8 cellular contexts compared by ENCODE assay signal in genomic region chr2:144320491-144320890, GRCh38.
DNase-seq lines count a peak whose midpoint lies in the region; ATAC-seq and TF ChIP-seq lines count a peak whose summit lies in the region.

No MANE protein-coding gene starts in this region.

- no peaks in the 10 kb centered on the region for H3K9me3 ChIP-seq in CD8-positive, alpha-beta T cell (ENCODE audit: low read length)
- peaks cover 7% of the 10 kb centered on the region; the same call in 1 of the 2 replicates for H3K9me3 ChIP-seq in OCI-LY1 (ENCODE audit: low read length)
- H3K9me3 ChIP-seq in naive thymus-derived CD4-positive, alpha-beta T cell (ENCODE audit: control insufficient read depth in 2 of 3, low read length in 3 of 3), result no peaks in the 10 kb centered on the region

- H3K9me2 ChIP-seq in OCI-LY1 (ENCODE audit: low read depth, low read length), result no peaks in the 10 kb centered on the region

- no peaks in the 10 kb centered on the region for H3K36me3 ChIP-seq in CD8-positive, alpha-beta T cell (ENCODE audit: insufficient read depth, low read length)
- peaks cover 33% of the 10 kb centered on the region for H3K36me3 ChIP-seq in OCI-LY1 (ENCODE audit: insufficient read depth, low read length)
- H3K36me3 ChIP-seq in naive thymus-derived CD4-positive, alpha-beta T cell (ENCODE audit: control insufficient read depth in 2 of 3, insufficient read depth in 3 of 3, low read length in 3 of 3), result no peaks in the 10 kb centered on the region

- no peaks in the 10 kb centered on the region for H3K9me3 Mint-ChIP-seq in CD8-positive, alpha-beta T cell
- peaks cover 0 to 5% (median 0%) of the 10 kb centered on the region in 11 donors for H3K9me3 Mint-ChIP-seq in naive thymus-derived CD4-positive, alpha-beta T cell

- intact Hi-C loops in CD8-positive, alpha-beta T cell (cut with DNase I, micrococcal nuclease), result loop anchor here (1.0 to 10.0 kb wide), 4 partner anchors 12 to 1196 kb away; partner anchors contain the start of gene ARHGAP15 (in 2 of the 2)
- intact Hi-C loops in naive thymus-derived CD4-positive, alpha-beta T cell (cut with micrococcal nuclease), result loop anchor here (1.0 to 10.0 kb wide), 2 partner anchors 11 to 1094 kb away; no protein-coding TSS in a partner anchor
- intact Hi-C loops in left colon (cut with DNase I, micrococcal nuclease), result no loop called here

- no peaks in the 10 kb centered on the region for H4K20me1 ChIP-seq in OCI-LY1 (ENCODE audit: insufficient read depth, low read length)

- H3K27me3 ChIP-seq in CD8-positive, alpha-beta T cell (ENCODE audit: insufficient read depth, low read length), result no peaks in the 10 kb centered on the region
- no peaks in the 10 kb centered on the region for H3K27me3 ChIP-seq in OCI-LY1 (ENCODE audit: insufficient read depth, low read length)
- no peaks in the 10 kb centered on the region for H3K27me3 ChIP-seq in naive thymus-derived CD4-positive, alpha-beta T cell (ENCODE audit: control insufficient read depth in 2 of 2, insufficient read depth in 2 of 2, low read length in 2 of 2)

- H3K4me2 ChIP-seq in OCI-LY1 (ENCODE audit: low read length), result peak overlapping the region; percentile 36; the same call in 1 of the 2 replicates

- no peak overlapping the region for H3K9ac ChIP-seq in OCI-LY1 (ENCODE audit: low read length)

- CTCF ChIA-PET in CD8-positive, alpha-beta T cell (lab: Charles Lee), result interaction anchor here (1.2 kb wide), 1 partner anchor 199 kb away, joined by 4 read pairs; the partner anchor contains the start of gene ZEB2
- CTCF ChIA-PET in naive thymus-derived CD4-positive, alpha-beta T cell (lab: Charles Lee), result no interaction called here

- ATAC-seq in CD8-positive, alpha-beta T cell, result peak; percentile 53
- peak; percentile 84 for ATAC-seq in naive thymus-derived CD4-positive, alpha-beta T cell
- ATAC-seq in left colon, result no peak

- POLR2A ChIA-PET in CD8-positive, alpha-beta T cell (lab: Charles Lee), result interaction anchor here (1.8 to 2.7 kb wide), 2 partner anchors 10 kb away, joined by 6 to 10 read pairs; no protein-coding TSS in a partner anchor
- POLR2A ChIA-PET in naive thymus-derived CD4-positive, alpha-beta T cell (lab: Charles Lee), result no interaction called here

- H3K27ac Mint-ChIP-seq in CD8-positive, alpha-beta T cell, result peak overlapping the region; percentile 86
- H3K27ac Mint-ChIP-seq in naive thymus-derived CD4-positive, alpha-beta T cell, result peak overlapping the region in 4 of 9 donors; percentile 4 to 66 (median 31)

- no peaks in the 10 kb centered on the region for H3K27me3 Mint-ChIP-seq in CD8-positive, alpha-beta T cell (ENCODE audit: low read depth)
- no peaks in the 10 kb centered on the region for H3K27me3 Mint-ChIP-seq in naive thymus-derived CD4-positive, alpha-beta T cell

- no peak overlapping the region for H3K4me3 ChIP-seq in CD8-positive, alpha-beta T cell (ENCODE audit: low read depth, low read length)
- no peak overlapping the region for H3K4me3 ChIP-seq in OCI-LY1 (ENCODE audit: low read depth, low read length, poor library complexity, severe bottlenecking)
- no peak overlapping the region for H3K4me3 ChIP-seq in naive thymus-derived CD4-positive, alpha-beta T cell (ENCODE audit: low read length)

- TF ChIP-seq CTCF in CD8-positive, alpha-beta T cell (IDR thresholded peaks at IDR 0.05), result no peak
- no peak for TF ChIP-seq CTCF in OCI-LY1 (IDR thresholded peaks at IDR 0.05; ENCODE audit: low read length)

- DNase-seq in CD8-positive, alpha-beta T cell, result peak in 6 of 7 experiments; percentile 41 to 76 (median 66)
- peak; percentile 52 for DNase-seq in activated gamma-delta T cell treated with anti-CD3 and anti-CD28 coated beads, Interleukin-2, amount 50 U/mL, for 16 hours (ENCODE audit: low read depth)
- peak in 5 of 9 donors; percentile 16 to 22 (median 18) for DNase-seq in naive thymus-derived CD4-positive, alpha-beta T cell
- DNase-seq in occipital lobe (lab: John Stamatoyannopoulos, UW) (no peak), NCI-H1436 treated with DMSO at 0.1 percent for 48 hours (lab: John Stamatoyannopoulos, UW) (no peak), left colon (no peak), SK-N-DZ (ENCODE audit: low spot score) (no peak)

- H3K79me2 ChIP-seq in OCI-LY1 (ENCODE audit: insufficient read depth, low read length), result peaks cover 96% of the 10 kb centered on the region

- peaks cover 55% of the 10 kb centered on the region for H3K4me1 Mint-ChIP-seq in CD8-positive, alpha-beta T cell (ENCODE audit: low read depth)
- H3K4me1 Mint-ChIP-seq in naive thymus-derived CD4-positive, alpha-beta T cell, result peaks cover 9 to 42% (median 16%) of the 10 kb centered on the region in 7 donors

- peaks cover 29% of the 10 kb centered on the region for H3K4me1 ChIP-seq in CD8-positive, alpha-beta T cell (ENCODE audit: insufficient read depth, low read length)
- peaks cover 52% of the 10 kb centered on the region for H3K4me1 ChIP-seq in OCI-LY1 (ENCODE audit: insufficient read depth, low read length, severe bottlenecking)
- peaks cover 0 to 32% of the 10 kb centered on the region in 2 donors for H3K4me1 ChIP-seq in naive thymus-derived CD4-positive, alpha-beta T cell (ENCODE audit: control insufficient read depth in 2 of 2, insufficient read depth in 2 of 2, low read length in 2 of 2)

- H3K27ac ChIP-seq in CD8-positive, alpha-beta T cell (ENCODE audit: low read depth, low read length), result no peak overlapping the region
- H3K27ac ChIP-seq in OCI-LY1 (ENCODE audit: low read depth, low read length, poor library complexity, severe bottlenecking), result peak overlapping the region; percentile 25
- H3K27ac ChIP-seq in naive thymus-derived CD4-positive, alpha-beta T cell (ENCODE audit: low read depth, low read length), result no peak overlapping the region

- H3K36me3 Mint-ChIP-seq in CD8-positive, alpha-beta T cell, result peaks cover 1% of the 10 kb centered on the region
- peaks cover 0 to 16% (median 4%) of the 10 kb centered on the region in 5 donors for H3K36me3 Mint-ChIP-seq in naive thymus-derived CD4-positive, alpha-beta T cell

- H2AFZ ChIP-seq in OCI-LY1 (ENCODE audit: low read length), result no peak overlapping the region

- H3K4me3 Mint-ChIP-seq in CD8-positive, alpha-beta T cell, result peak overlapping the region; percentile 27
- peak overlapping the region in 4 of 10 donors; percentile 5 to 29 (median 18) for H3K4me3 Mint-ChIP-seq in naive thymus-derived CD4-positive, alpha-beta T cell

- no peaks in the 10 kb centered on the region for H3F3A ChIP-seq in OCI-LY1 (ENCODE audit: insufficient read depth, low read length)

Comparison
In these comparisons a context has a peak if more than half of its experiments do, and no peak if none do; other contexts are left out.
1. DNase-seq: peak in CD8-positive, alpha-beta T cell (6 of 7), activated gamma-delta T cell treated with anti-CD3 and anti-CD28 coated beads, Interleukin-2, amount 50 U/mL, for 16 hours (single experiment) and naive thymus-derived CD4-positive, alpha-beta T cell (5 of 9); none in occipital lobe (single experiment), NCI-H1436 treated with DMSO at 0.1 percent for 48 hours (single experiment), left colon (0 of 2) and SK-N-DZ (single experiment).
2. intact Hi-C loops: an anchor here in CD8-positive, alpha-beta T cell (1.0 to 10.0 kb wide) and naive thymus-derived CD4-positive, alpha-beta T cell (1.0 to 10.0 kb wide); none called in left colon.